ENCODE assay signal across 1 cellular context in genomic region chr9:76403352-76403751, GRCh38.
TF ChIP-seq lines count a peak whose summit lies in the region.

No MANE protein-coding gene starts in this region.

TF ChIP-seq in H1, 55 proteins besides CTCF, POLR2A, EP300 and RAD21:
- TF ChIP-seq KDM4A (IDR thresholded peaks at IDR 0.05; ENCODE audit: low read depth, low read length, severe bottlenecking) (no peak), TEAD4 (IDR thresholded peaks at IDR 0.05; ENCODE audit: low read depth, low read length) (no peak), SP1 (IDR thresholded peaks at IDR 0.05; ENCODE audit: low read depth, low read length) (no peak), JUN (IDR thresholded peaks at IDR 0.05; ENCODE audit: low read depth, low read length) (no peak), ATF2 (IDR thresholded peaks at IDR 0.05; ENCODE audit: low read length) (no peak), CTBP2 (IDR thresholded peaks at IDR 0.05; ENCODE audit: borderline replicate concordance, insufficient read depth, insufficient read length, low read length) (no peak), NANOG (IDR thresholded peaks at IDR 0.05; ENCODE audit: insufficient read depth, low read depth, low read length, poor library complexity, severe bottlenecking) (no peak), KDM1A (IDR thresholded peaks at IDR 0.05; ENCODE audit: borderline replicate concordance, low read length) (no peak), SAP30 (IDR thresholded peaks at IDR 0.05; ENCODE audit: insufficient read depth, insufficient replicate concordance, low read length) (no peak), HDAC2 (IDR thresholded peaks at IDR 0.05; ENCODE audit: borderline replicate concordance in 1 of 2, low read depth in 2 of 2, low read length in 2 of 2) (no peak)
